ENCODE assay signal across 8 cellular contexts in the genomic region with DNA sequence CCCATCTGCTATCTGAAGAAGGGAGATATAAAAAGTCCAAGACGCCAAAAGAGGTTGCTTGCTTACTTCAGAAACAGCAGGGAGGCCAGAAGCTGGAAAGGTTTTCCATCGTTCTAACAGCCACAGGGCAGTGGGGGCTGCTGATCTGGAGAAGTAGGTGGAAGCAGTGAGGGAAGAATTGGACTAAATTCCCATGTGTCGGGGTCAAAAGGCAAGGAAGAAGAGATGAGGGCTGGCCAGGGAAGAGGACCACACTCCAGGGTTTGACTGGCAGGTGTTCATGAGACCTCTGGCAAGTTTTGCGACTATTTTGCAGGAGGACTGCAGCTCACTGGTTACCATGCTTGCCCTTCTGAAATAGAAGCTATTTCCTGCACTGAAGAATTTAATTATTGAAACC.
"Had no signal": no experiment of that assay in that cellular context is flagged by ENCODE, and none has a peak within 500 bp of the region (broad histone marks: within the 10 kb centered on the region; RNA-seq: fewer than 3 reads in every experiment).

No MANE protein-coding gene starts in this region.

- H3K27ac Mint-ChIP-seq: HFFc6 had no signal

- H3K9me3 Mint-ChIP-seq: HFFc6 had no signal

- ATAC-seq: HCT116, K562 had no signal

- DNase-seq: GM23248, GOT3, H7, HFFc6, IMR-90 had no signal

- H3K4me3 Mint-ChIP-seq: HFFc6 had no signal

- H3K27ac ChIP-seq: GM23248 had no signal

- H3K9me3 ChIP-seq: HAP-1 had no signal

- H3K9ac ChIP-seq: GM23248 had no signal

- H3K36me3 ChIP-seq: HAP-1 had no signal

- H3K4me3 ChIP-seq: GM23248, HAP-1, K562 had no signal
